In genomic region chrX:47556045-47556623, GRCh38 we compare ENCODE assay signal across 8 cellular contexts. TPM values are rescaled to one million over a fixed set of nuclear protein-coding genes. Genes with fewer than 3 reads are reported as not detected.
DNase-seq lines count a peak whose midpoint lies in the region; ATAC-seq and TF ChIP-seq lines count a peak whose summit lies in the region.

No MANE protein-coding gene starts in this region.

- peak overlapping the region; percentile 88 for H3K4ac ChIP-seq in IMR-90 (ENCODE audit: low read depth, low read length)

- in situ Hi-C loops in IMR-90 (cut with MboI; ENCODE audit: low sequenced_read_pairs), result no loop called here

- POLR2A ChIA-PET in IMR-90 (lab: Charles Lee; ENCODE audit: unreplicated experiment), result interaction anchor here (0.6 kb wide), 1 partner anchor 1052 kb away, joined by 4 read pairs; no protein-coding TSS in a partner anchor

- peaks cover 0 to 6% of the 10 kb centered on the region in 2 donors for H3K36me3 Mint-ChIP-seq in activated naive CD4-positive, alpha-beta T cell treated with anti-CD3 and anti-CD28 coated beads, Interleukin-2, amount 50 U/mL, for 72 hours

- TF ChIP-seq CTCF in IMR-90 (conservative IDR thresholded peaks at IDR 0.05; ENCODE audit: low read depth, low read length) (no peak), omental fat pad (IDR thresholded peaks at IDR 0.05) (no peak)

- peak overlapping the region; percentile 95 for H2AFZ ChIP-seq in IMR-90 (replicated peaks; ENCODE audit: low read length, poor library complexity)

- H3K23ac ChIP-seq in IMR-90 (ENCODE audit: low read depth, low read length), result peak overlapping the region; percentile 64

- no peak for TF ChIP-seq POLR2A in IMR-90 (IDR thresholded peaks at IDR 0.05; ENCODE audit: low read depth, low read length)

- no peak for TF ChIP-seq RAD21 in IMR-90 (IDR thresholded peaks at IDR 0.05; ENCODE audit: low read length)

- peak; percentile 78 for ATAC-seq in GM21528 (IDR thresholded peaks at IDR 0.05; ENCODE audit: low FRiP score, unreplicated experiment)
- ATAC-seq in IMR-90 (ENCODE audit: low read depth), result peak; percentile 93
- ATAC-seq in activated naive CD4-positive, alpha-beta T cell treated with anti-CD3 and anti-CD28 coated beads, Interleukin-2, amount 50 U/mL, for 72 hours, result peak; percentile 89 to 90
- peak; percentile 96 for ATAC-seq in omental fat pad (ENCODE audit: low FRiP score)

- no peaks in the 10 kb centered on the region for H3K4me1 ChIP-seq in IMR-90 (ENCODE audit: control insufficient read depth, insufficient read depth, low read length)

- peak overlapping the region; percentile 65 to 91 for H4K8ac ChIP-seq in IMR-90 (ENCODE audit: low read depth in 2 of 2, low read length in 2 of 2)

- H3K36me3 ChIP-seq in IMR-90 (ENCODE audit: control insufficient read depth, insufficient read depth, low read length), result no peaks in the 10 kb centered on the region

- peak overlapping the region; percentile 85 for H3K14ac ChIP-seq in IMR-90 (replicated peaks; ENCODE audit: low read depth, low read length)

- H3K9me3 ChIP-seq in IMR-90 (ENCODE audit: control insufficient read depth, insufficient read depth, low read length), result no peaks in the 10 kb centered on the region

- H4K20me1 ChIP-seq in IMR-90 (ENCODE audit: insufficient read depth, low read length), result no peaks in the 10 kb centered on the region

- peak overlapping the region; percentile 79 for H3K4me2 ChIP-seq in IMR-90 (ENCODE audit: low read depth, low read length)

- peak overlapping the region; percentile 65 for H4K5ac ChIP-seq in IMR-90 (ENCODE audit: low read depth, low read length)

- H2BK5ac ChIP-seq in IMR-90 (ENCODE audit: low read depth, low read length, poor library complexity, severe bottlenecking), result peak overlapping the region; percentile 71

- 30% methylated on average over 4 of the region's 20 CpGs; no CpG with 5 or more reads in 1 of the 2 experiments for WGBS in IMR-90 (ENCODE audit: extremely low coverage in 2 of 2, insufficient read length in 1 of 2), 2 experiments

- H3K18ac ChIP-seq in IMR-90 (ENCODE audit: low read depth, low read length), result peak overlapping the region; percentile 11; the same call in 1 of the 2 replicates

- H3K9me1 ChIP-seq in IMR-90 (ENCODE audit: insufficient read depth, low read length), result no peaks in the 10 kb centered on the region

- H2AK5ac ChIP-seq in IMR-90 (ENCODE audit: low read depth, low read length), result no peak overlapping the region; the same call in 1 of the 2 replicates

- no peak overlapping the region for H2BK15ac ChIP-seq in IMR-90 (ENCODE audit: low read depth, low read length)

- no peaks in the 10 kb centered on the region for H3K9me3 Mint-ChIP-seq in activated naive CD4-positive, alpha-beta T cell treated with anti-CD3 and anti-CD28 coated beads, Interleukin-2, amount 50 U/mL, for 72 hours

- H3K4me3 ChIP-seq in IMR-90 (ENCODE audit: insufficient read depth, low read depth, low read length), result peak overlapping the region; percentile 56

- H3K27ac ChIP-seq in IMR-90 (ENCODE audit: insufficient read depth, low read length) (peak overlapping the region; percentile 65), temporal lobe (ENCODE audit: low read depth, low read length) (peak overlapping the region; percentile 41)

- dilution Hi-C loops in IMR-90 (cut with HindIII; ENCODE audit: low sequenced_read_pairs, unreplicated experiment), result no loop called here

- H2BK20ac ChIP-seq in IMR-90 (ENCODE audit: low read depth, low read length), result no peak overlapping the region

- BruUV-seq in IMR-90 (replicated peaks; lab: Mats Ljungman, UMichigan), result no TSS peak

- CTCF ChIA-PET in IMR-90 (lab: Yijun Ruan, JAX), result interaction anchor here (0.5 to 1.0 kb wide), 4 partner anchors 15 to 64 kb away, joined by 3 to 4 read pairs (median 3); no protein-coding TSS in a partner anchor

- peak overlapping the region; percentile 58 for H2AK9ac ChIP-seq in IMR-90 (replicated peaks; ENCODE audit: low read depth, low read length, poor library complexity)

- H3K79me1 ChIP-seq in IMR-90 (ENCODE audit: low read depth in 1 of 2, low read length in 2 of 2), result peaks cover 0 to 8% of the 10 kb centered on the region in 2 experiments; a peak in 1 of 4 replicates

- H3K27me3 ChIP-seq in IMR-90 (ENCODE audit: control insufficient read depth, insufficient read depth, low read length), result no peaks in the 10 kb centered on the region

- intact Hi-C loops in IMR-90 (cut with micrococcal nuclease), result no loop called here

- peak overlapping the region; percentile 68 for H3K9ac ChIP-seq in IMR-90 (ENCODE audit: low read depth, low read length)

- H2BK120ac ChIP-seq in IMR-90 (ENCODE audit: low read depth, low read length), result peak overlapping the region; percentile 34; the same call in 1 of the 2 replicates

- DNase-seq in DMS153 (lab: John Stamatoyannopoulos, UW) (peak; percentile 79), IMR-90 (peak; percentile 92), SHP77 (lab: John Stamatoyannopoulos, UW) (peak; percentile 73 to 87), glomerular endothelial cell (ENCODE audit: extremely low read depth, low read depth, low spot score) (peak; percentile 48), omental fat pad (ENCODE audit: low spot score) (peak; percentile 65)
- DNase-seq in activated naive CD4-positive, alpha-beta T cell treated with anti-CD3 and anti-CD28 coated beads, Interleukin-2, amount 50 U/mL, for 72 hours (ENCODE audit: low spot score in 2 of 2), result peak; percentile 72 to 89

- H3K56ac ChIP-seq in IMR-90 (ENCODE audit: extremely low read depth, insufficient read depth, low read length), result peak overlapping the region; percentile 71

- H4K91ac ChIP-seq in IMR-90 (ENCODE audit: insufficient read depth, low read depth, low read length), result peak overlapping the region; percentile 39; the same call in 1 of the 2 replicates

- H3K27ac Mint-ChIP-seq in activated naive CD4-positive, alpha-beta T cell treated with anti-CD3 and anti-CD28 coated beads, Interleukin-2, amount 50 U/mL, for 72 hours, result peak overlapping the region; percentile 90 to 96

TF ChIP-seq in IMR-90, 13 proteins besides CTCF, POLR2A, EP300 and RAD21:
- TF ChIP-seq SMC3 (IDR thresholded peaks at IDR 0.05; ENCODE audit: low read depth, low read length) (no peak), NFE2L2 (IDR thresholded peaks at IDR 0.05; ENCODE audit: low read depth, low read length) (no peak), CEBPB (IDR thresholded peaks at IDR 0.05; ENCODE audit: low read depth, low read length) (peak; percentile 73), USF2 (IDR thresholded peaks at IDR 0.05; ENCODE audit: low read depth, low read length) (no peak), MAZ (IDR thresholded peaks at IDR 0.05; ENCODE audit: borderline replicate concordance, low read depth, low read length) (peak; percentile 68; the same call in 1 of the 2 replicates), CHD1 (IDR thresholded peaks at IDR 0.05; ENCODE audit: low read depth, low read length) (no peak), RFX5 (IDR thresholded peaks at IDR 0.05; ENCODE audit: low read depth, low read length) (no peak), ELK1 (IDR thresholded peaks at IDR 0.05; ENCODE audit: borderline replicate concordance, low read depth, low read length) (no peak), RCOR1 (IDR thresholded peaks at IDR 0.05; ENCODE audit: insufficient replicate concordance, low read length) (no peak), FOS (IDR thresholded peaks at IDR 0.05; ENCODE audit: low read depth, low read length) (peak; percentile 63; the same call in 1 of the 2 replicates), MAFK (IDR thresholded peaks at IDR 0.05; ENCODE audit: low read depth, low read length) (no peak), BHLHE40 (IDR thresholded peaks at IDR 0.05; ENCODE audit: low read depth, low read length) (no peak), MXI1 (IDR thresholded peaks at IDR 0.05; ENCODE audit: borderline replicate concordance, low read depth, low read length) (no peak)

RNA-seq across cellular contexts. Expression of gene ARAF, which starts 4.9 kb away (rescaled TPM):
- 9.1 and 10.8 TPM in 2 replicates for total RNA-seq in IMR-90 (2012; rRNA removed)
- polyA plus RNA-seq in IMR-90 (2012; rRNA removed), result 52.2 and 54.2 TPM in 2 replicates
- 49.7 and 53.0 TPM in 2 replicates for polyA plus RNA-seq in IMR-90 (2012; cell fraction: cytosol; rRNA removed)
- polyA plus RNA-seq in IMR-90 (2012; cell fraction: nucleus; rRNA removed; ENCODE audit: low replicate concordance), result 107 and 180 TPM in 2 replicates
- total RNA-seq in activated naive CD4-positive, alpha-beta T cell treated with anti-CD3 and anti-CD28 coated beads, Interleukin-2, amount 50 U/mL, for 72 hours, result 10 to 100 TPM; 75.5 to 83.9 TPM
- 30.1 and 41.3 TPM in 2 replicates for total RNA-seq in glomerular endothelial cell
- total RNA-seq in omental fat pad, result 10 to 100 TPM; 31.2 to 43.8 (median 38.9) TPM
- 5.7 TPM for total RNA-seq in temporal lobe

RNA-seq across cellular contexts. Expression of gene TIMP1, which starts 26.1 kb away (rescaled TPM):
- 407 and 512 TPM in 2 replicates for total RNA-seq in IMR-90 (2012; rRNA removed)
- 3,078 and 3,290 TPM in 2 replicates for polyA plus RNA-seq in IMR-90 (2012; rRNA removed)
- polyA plus RNA-seq in IMR-90 (2012; cell fraction: cytosol; rRNA removed), result 2,220 and 2,243 TPM in 2 replicates
- 514 and 755 TPM in 2 replicates for polyA plus RNA-seq in IMR-90 (2012; cell fraction: nucleus; rRNA removed; ENCODE audit: low replicate concordance)
- total RNA-seq in activated naive CD4-positive, alpha-beta T cell treated with anti-CD3 and anti-CD28 coated beads, Interleukin-2, amount 50 U/mL, for 72 hours, result 10 to 100 TPM; 26.1 to 32.7 TPM
- 126 and 179 TPM in 2 replicates for total RNA-seq in glomerular endothelial cell
- 1,000 to 10,000 TPM in 2 of 4 donors, 100 to 1,000 TPM in 1, 10 to 100 TPM in 1; 92.8 to 1,509 (median 915) TPM for total RNA-seq in omental fat pad
- 4.7 TPM for total RNA-seq in temporal lobe

Comparison
In these comparisons a context has a peak if more than half of its experiments do, and no peak if none do; other contexts are left out.
1. Peak in every context shown above with its lines: DNase-seq, ATAC-seq, H3K4me3 ChIP-seq and H3K27ac ChIP-seq.